In the genomic region with DNA sequence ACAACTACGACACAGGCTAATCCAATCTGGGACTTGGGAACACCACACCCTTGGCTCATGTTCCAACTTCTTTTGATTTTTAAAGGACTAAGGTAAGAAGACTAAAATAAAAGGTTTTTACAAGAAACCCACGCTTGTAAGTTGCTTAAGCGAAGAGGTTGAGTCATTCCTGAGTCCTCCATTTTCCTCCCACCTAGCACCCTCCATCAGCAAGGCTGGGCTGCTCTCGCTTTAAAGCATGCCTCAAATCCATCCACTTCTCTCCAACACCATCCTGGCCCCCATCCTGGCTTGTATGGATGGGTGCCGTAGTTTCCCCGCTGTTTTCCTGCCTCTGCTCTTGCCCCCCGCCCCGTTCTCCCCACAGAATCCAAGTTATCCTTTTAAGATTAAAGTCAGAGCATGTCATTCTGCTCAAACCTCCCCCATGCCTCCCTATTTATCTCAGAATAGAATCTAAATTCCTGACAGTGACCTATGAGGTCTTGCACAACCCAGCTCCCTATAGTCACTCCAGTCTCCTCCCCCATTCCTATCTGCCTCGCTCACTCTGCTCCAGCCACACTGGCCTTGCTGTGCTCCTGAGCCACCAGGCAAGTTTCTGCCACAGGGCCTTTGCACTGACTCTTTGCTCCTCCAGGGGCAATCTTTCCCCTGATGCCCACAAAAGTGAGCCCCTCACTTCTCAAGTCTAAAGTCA, we compare ENCODE assay signal across 10 cellular contexts. TPM values are rescaled to one million over a fixed set of nuclear protein-coding genes. Genes with fewer than 3 reads are reported as not detected.
DNase-seq lines count a peak whose midpoint lies in the region; ATAC-seq, FAIRE-seq and TF ChIP-seq lines count a peak whose summit lies in the region.
"Had no signal": no experiment of that assay in that cellular context is flagged by ENCODE, and none has a peak within 500 bp of the region (broad histone marks: within the 10 kb centered on the region; RNA-seq: fewer than 3 reads in every experiment).

No MANE protein-coding gene starts in this region.

- H3K27ac ChIP-seq in AG04450 (ENCODE audit: low read depth, low read length), result peak overlapping the region; percentile 39
- peak overlapping the region; percentile 70 to 71 for H3K27ac ChIP-seq in breast epithelium
- peak overlapping the region; percentile 90 to 96 (median 92) for H3K27ac ChIP-seq in right lobe of liver
- H3K27ac ChIP-seq in kidney (ENCODE audit: low read depth in 2 of 2, low read length in 2 of 2), result no peak overlapping the region

- no peak for TF ChIP-seq CTCF in AG04450 (IDR thresholded peaks at IDR 0.05; ENCODE audit: low read depth, low read length)
- no peak for TF ChIP-seq CTCF in breast epithelium (IDR thresholded peaks at IDR 0.05)
- no peak for TF ChIP-seq CTCF in right lobe of liver (IDR thresholded peaks at IDR 0.05)
- no peak for TF ChIP-seq CTCF in kidney (IDR thresholded peaks at IDR 0.05; ENCODE audit: borderline replicate concordance, extremely low read depth, insufficient read depth)

- H3K27me3 ChIP-seq in AG04450 (ENCODE audit: control insufficient read depth, insufficient read depth, low read length), result no peaks in the 10 kb centered on the region
- no peaks in the 10 kb centered on the region for H3K27me3 ChIP-seq in breast epithelium
- no peaks in the 10 kb centered on the region for H3K27me3 ChIP-seq in right lobe of liver

- TF ChIP-seq POLR2A in breast epithelium (IDR thresholded peaks at IDR 0.05), result no peak
- peak; percentile 30 for TF ChIP-seq POLR2A in right lobe of liver (IDR thresholded peaks at IDR 0.05)

- H3K36me3 ChIP-seq in breast epithelium (no peaks in the 10 kb centered on the region), right lobe of liver (no peaks in the 10 kb centered on the region), kidney (ENCODE audit: control insufficient read depth in 1 of 2, insufficient read depth in 2 of 2, low read length in 2 of 2) (no peaks in the 10 kb centered on the region)

- CTCF ChIA-PET in AG04450 (lab: Charles Lee), result no interaction called here

- no peak overlapping the region for H3K9ac ChIP-seq in kidney (ENCODE audit: low read length in 2 of 2)

- intact Hi-C loops in breast epithelium (cut with DNase I; ENCODE audit: low total_unique reads), result no loop called here
- intact Hi-C loops in right lobe of liver (cut with DNase I), result no loop called here
- intact Hi-C loops in kidney (cut with DNase I), result no loop called here

- POLR2A ChIA-PET in AG04450 (lab: Yijun Ruan, JAX), result no interaction called here

- in situ Hi-C loops in KBM-7 (cut with MboI; ENCODE audit: low pct_unique_long_range_greater_than_20kb, low sequenced_read_pairs), result no loop called here

- H3K9me3 ChIP-seq in AG04450 (ENCODE audit: control insufficient read depth, insufficient read depth, low read length) (peaks cover 10% of the 10 kb centered on the region), breast epithelium (no peaks in the 10 kb centered on the region), right lobe of liver (no peaks in the 10 kb centered on the region), kidney (ENCODE audit: control insufficient read depth in 1 of 2, low read length in 2 of 2) (no peaks in the 10 kb centered on the region)

- DNase-seq in AG04450 (ENCODE audit: low read depth, low spot score), result peak; percentile 36
- DNase-seq in KBM-7, result peak; percentile 32
- no peak for DNase-seq in breast epithelium (ENCODE audit: low spot score in 2 of 2)
- peak in 2 of 3 donors; percentile 67 to 75 for DNase-seq in right lobe of liver
- DNase-seq in DMS153 (lab: John Stamatoyannopoulos, UW), result no peak
- DNase-seq in NCI-H82 treated with DMSO at 0.1 percent for 48 hours (lab: John Stamatoyannopoulos, UW; ENCODE audit: unreplicated experiment), result no peak
- DNase-seq in kidney, result no peak
- DNase-seq: activated T-cell treated with anti-CD3 and anti-CD28 coated beads, Interleukin-2, amount 50 U/mL, for 4 hours had no signal

- H3K4me1 ChIP-seq in breast epithelium, result no peaks in the 10 kb centered on the region
- peaks cover 0 to 69% (median 23%) of the 10 kb centered on the region in 4 donors for H3K4me1 ChIP-seq in right lobe of liver
- peaks cover 7 to 8% of the 10 kb centered on the region in 2 donors for H3K4me1 ChIP-seq in kidney (ENCODE audit: control insufficient read depth in 1 of 2, insufficient read depth in 1 of 2, low read depth in 1 of 2, low read length in 2 of 2)

- peak; percentile 60 to 69 (median 64) for ATAC-seq in right lobe of liver
- ATAC-seq in GM21786 (IDR thresholded peaks at IDR 0.05; ENCODE audit: unreplicated experiment), result no peak
- ATAC-seq: activated T-cell treated with anti-CD3 and anti-CD28 coated beads, Interleukin-2, amount 50 U/mL, for 4 hours had no signal

- FAIRE-seq in kidney (lab: Jason Lieb, UNC), result no peak
- FAIRE-seq: islet of Langerhans had no signal

- H3K4me3 ChIP-seq in AG04450 (ENCODE audit: low read depth, low read length), result no peak overlapping the region
- H3K4me3 ChIP-seq in breast epithelium, result no peak overlapping the region
- H3K4me3 ChIP-seq in right lobe of liver, result no peak overlapping the region
- no peak overlapping the region for H3K4me3 ChIP-seq in kidney (ENCODE audit: low read length in 2 of 2)

- WGBS in right lobe of liver (ENCODE audit: insufficient coverage, low coverage, low lambda C conversion rate, missing lambda C conversion rate), result 68% methylated on average over 9 of the region's 9 CpGs

RNA-seq across cellular contexts. Expression of a gene that starts 34.5 kb away (rescaled TPM):
- polyA plus RNA-seq in AG04450 (2011; rRNA removed), result 10.3 and 17.9 TPM in 2 replicates
- 16.4 and 24.0 TPM in 2 replicates for polyA minus RNA-seq in AG04450 (2011; rRNA and poly(A)+ RNA removed)
- 10 to 100 TPM; 18.4 to 61.3 (median 20.2) TPM for total RNA-seq in breast epithelium
- total RNA-seq in right lobe of liver, result 100 to 1,000 TPM; 128 to 359 (median 214) TPM
- 13.2 TPM for total RNA-seq in kidney
- 12.3 TPM for polyA plus RNA-seq in kidney (ENCODE audit: insufficient read depth, low read depth, low replicate concordance)

Comparison
In these comparisons a context has a peak if more than half of its experiments do, and no peak if none do; other contexts are left out.
1. DNase-seq: peak in AG04450 (single experiment), KBM-7 (single experiment) and right lobe of liver (2 of 3); none in breast epithelium (0 of 2), DMS153 (single experiment), NCI-H82 treated with DMSO at 0.1 percent for 48 hours (single experiment) and kidney (single experiment).
2. H3K27ac ChIP-seq: peak in AG04450 (single experiment), breast epithelium (2 of 2) and right lobe of liver (3 of 3); none in kidney (0 of 2).